8 cellular contexts compared by ENCODE assay signal in the genomic region with DNA sequence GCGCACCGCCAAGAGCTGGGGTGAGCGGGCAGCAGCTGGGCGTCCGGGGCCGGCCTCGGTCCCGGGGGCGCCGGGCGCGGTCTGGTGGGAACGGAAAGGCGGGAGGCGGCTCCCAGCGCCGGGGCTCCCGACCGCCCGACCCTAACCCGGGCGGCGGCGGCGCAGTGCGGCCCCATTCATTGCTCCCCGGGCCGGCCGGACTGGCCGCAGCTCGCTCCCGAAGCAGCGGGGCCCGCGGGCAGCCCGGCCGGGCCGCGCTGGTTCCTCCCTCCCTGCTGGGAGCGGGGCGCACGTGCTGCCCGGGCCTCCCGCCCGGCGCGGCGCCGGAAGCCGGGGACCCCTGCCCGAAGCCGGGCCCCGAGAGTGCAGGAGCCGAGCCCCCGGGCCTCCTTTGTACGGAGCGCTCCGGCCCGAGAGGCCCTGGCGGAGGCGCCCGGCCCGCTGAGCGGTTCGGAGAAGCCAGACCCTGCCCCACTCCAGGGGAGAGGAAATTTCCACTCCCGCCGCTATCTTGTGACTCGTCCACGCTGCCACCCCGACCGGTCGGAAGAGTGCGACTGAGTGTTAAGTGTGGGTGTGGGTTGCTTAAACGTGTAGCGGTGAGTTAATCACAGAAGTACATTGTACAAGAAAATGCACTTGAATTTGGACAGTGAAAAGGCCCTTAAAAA. TPM values are rescaled to one million over a fixed set of nuclear protein-coding genes. Genes with fewer than 3 reads are reported as not detected.
DNase-seq lines count a peak whose midpoint lies in the region; ATAC-seq and TF ChIP-seq lines count a peak whose summit lies in the region.

No MANE protein-coding gene starts in this region.

- no peaks in the 10 kb centered on the region for H3K27me3 ChIP-seq in OCI-LY1 (ENCODE audit: insufficient read depth, low read length)
- no peaks in the 10 kb centered on the region for H3K27me3 ChIP-seq in fibroblast of lung (ENCODE audit: control insufficient read depth, insufficient read depth, low read length)

- no peaks in the 10 kb centered on the region for H3K9me2 ChIP-seq in OCI-LY1 (ENCODE audit: low read depth, low read length)

- H3K4me3 ChIP-seq in OCI-LY1 (ENCODE audit: low read depth, low read length, poor library complexity, severe bottlenecking) (peak overlapping the region; percentile 93), fibroblast of lung (replicated peaks in 1 of 4; ENCODE audit: control extremely low read depth in 1 of 4, insufficient read depth in 1 of 4, low read depth in 3 of 4, low read length in 4 of 4) (peak overlapping the region; percentile 69 to 92 (median 80))

- H3K27ac ChIP-seq in 22Rv1 (peak overlapping the region; percentile 84), OCI-LY1 (ENCODE audit: low read depth, low read length, poor library complexity, severe bottlenecking) (peak overlapping the region; percentile 73), fibroblast of lung (ENCODE audit: insufficient read depth, low read length) (peak overlapping the region; percentile 86)

- H3K36me3 ChIP-seq in OCI-LY1 (ENCODE audit: insufficient read depth, low read length): peaks cover 14% of the 10 kb centered on the region; the same call in 1 of the 2 replicates
- no peaks in the 10 kb centered on the region for H3K36me3 ChIP-seq in fibroblast of lung (ENCODE audit: control insufficient read depth, insufficient read depth, low read length)

- H3K36me3 Mint-ChIP-seq in natural killer cell treated with Interleukin-12 subunit alpha and Interleukin-12 subunit beta and Interleukin-15 and Interleukin-18, amount 100 ng/mL, for 72 hours: no peaks in the 10 kb centered on the region

- no peaks in the 10 kb centered on the region for H3F3A ChIP-seq in OCI-LY1 (ENCODE audit: insufficient read depth, low read length)

- peak overlapping the region; percentile 94 for H3K4me3 Mint-ChIP-seq in natural killer cell treated with Interleukin-12 subunit alpha and Interleukin-12 subunit beta and Interleukin-15 and Interleukin-18, amount 100 ng/mL, for 72 hours

- H3K9ac ChIP-seq in OCI-LY1 (ENCODE audit: low read length): peak overlapping the region; percentile 98
- peak overlapping the region; percentile 93 for H3K9ac ChIP-seq in fibroblast of lung (ENCODE audit: insufficient read depth, low read length)

- H3K79me2 ChIP-seq in OCI-LY1 (ENCODE audit: insufficient read depth, low read length) (peaks cover 51% of the 10 kb centered on the region), fibroblast of lung (ENCODE audit: control insufficient read depth, insufficient read depth, low read length) (peaks cover 49% of the 10 kb centered on the region)

- no peak for TF ChIP-seq CTCF in 22Rv1 (IDR thresholded peaks at IDR 0.05)
- TF ChIP-seq CTCF in OCI-LY1 (IDR thresholded peaks at IDR 0.05; ENCODE audit: low read length): no peak
- TF ChIP-seq CTCF in fibroblast of lung (conservative IDR thresholded peaks at IDR 0.05 in 1 of 2, IDR thresholded peaks at IDR 0.05 in 1 of 2; ENCODE audit: low read depth in 1 of 2, low read length in 2 of 2): no peak

- peak overlapping the region; percentile 79 to 81 for H3K27ac Mint-ChIP-seq in natural killer cell treated with Interleukin-12 subunit alpha and Interleukin-12 subunit beta and Interleukin-15 and Interleukin-18, amount 100 ng/mL, for 72 hours

- DNase-seq in activated T-helper 1 cell treated with anti-CD3 and anti-CD28 coated beads, Interleukin-2, amount 50 U/mL, for 16 hours (ENCODE audit: low read depth in 1 of 2, low spot score in 1 of 2): peak; percentile 20 to 54
- DNase-seq in fibroblast of lung (ENCODE audit: low read depth in 2 of 2): peak; percentile 35 to 57
- peak; percentile 82 for DNase-seq in natural killer cell treated with Interleukin-12 subunit alpha and Interleukin-12 subunit beta and Interleukin-15 and Interleukin-18, amount 100 ng/mL, for 72 hours (ENCODE audit: low spot score)
- DNase-seq in stimulated activated naive CD4-positive, alpha-beta T cell treated with Interleukin-2 at 50 U/mL for 16 hours (lab: John Stamatoyannopoulos, UW): peak; percentile 61

- ATAC-seq in GM18517 (IDR thresholded peaks at IDR 0.05; ENCODE audit: unreplicated experiment) (peak; percentile 23), HG03025 (IDR thresholded peaks at IDR 0.05; ENCODE audit: low FRiP score, unreplicated experiment) (peak; percentile 23)
- ATAC-seq in natural killer cell treated with Interleukin-12 subunit alpha and Interleukin-12 subunit beta and Interleukin-15 and Interleukin-18, amount 100 ng/mL, for 72 hours: peak; percentile 59 to 67

- H2AFZ ChIP-seq in OCI-LY1 (ENCODE audit: low read length) (no peak overlapping the region), fibroblast of lung (ENCODE audit: low read length) (peak overlapping the region; percentile 62)

- peak overlapping the region; percentile 83 for H3K4me2 ChIP-seq in OCI-LY1 (ENCODE audit: low read length)
- H3K4me2 ChIP-seq in fibroblast of lung (ENCODE audit: extremely low read depth, insufficient read depth, low read length): peak overlapping the region; percentile 90

- H3K9me3 ChIP-seq in OCI-LY1 (ENCODE audit: low read length) (no peaks in the 10 kb centered on the region), fibroblast of lung (ENCODE audit: control insufficient read depth, insufficient read depth, low read depth, low read length) (no peaks in the 10 kb centered on the region)

- peaks cover 26 to 30% of the 10 kb centered on the region in 2 donors for H3K4me1 Mint-ChIP-seq in natural killer cell treated with Interleukin-12 subunit alpha and Interleukin-12 subunit beta and Interleukin-15 and Interleukin-18, amount 100 ng/mL, for 72 hours (ENCODE audit: low read depth in 2 of 2)

- H3K9me3 Mint-ChIP-seq in natural killer cell treated with Interleukin-12 subunit alpha and Interleukin-12 subunit beta and Interleukin-15 and Interleukin-18, amount 100 ng/mL, for 72 hours: no peaks in the 10 kb centered on the region

- no peaks in the 10 kb centered on the region for H3K27me3 Mint-ChIP-seq in natural killer cell treated with Interleukin-12 subunit alpha and Interleukin-12 subunit beta and Interleukin-15 and Interleukin-18, amount 100 ng/mL, for 72 hours

- H4K20me1 ChIP-seq in OCI-LY1 (ENCODE audit: insufficient read depth, low read length) (no peaks in the 10 kb centered on the region), fibroblast of lung (ENCODE audit: control insufficient read depth, extremely low read depth, insufficient read depth, low read length) (no peaks in the 10 kb centered on the region)

- H3K4me1 ChIP-seq in OCI-LY1 (ENCODE audit: insufficient read depth, low read length, severe bottlenecking) (peaks cover 49% of the 10 kb centered on the region), fibroblast of lung (ENCODE audit: control insufficient read depth, extremely low read depth, insufficient read depth, low read length) (peaks cover 4% of the 10 kb centered on the region)

RNA-seq across cellular contexts. Expression of a gene that starts 0.6 kb away (rescaled TPM):
- total RNA-seq in fibroblast of lung: 24.7 and 55.8 TPM in 2 replicates
- polyA plus RNA-seq in fibroblast of lung: 243 and 257 TPM in 2 replicates
- polyA plus RNA-seq in fibroblast of lung (2012): 142 and 165 TPM in 2 replicates
- polyA minus RNA-seq in fibroblast of lung (ENCODE audit: low replicate concordance): 36.0 and 44.8 TPM in 2 replicates
- total RNA-seq in natural killer cell treated with Interleukin-12 subunit alpha and Interleukin-12 subunit beta and Interleukin-15 and Interleukin-18, amount 100 ng/mL, for 72 hours: 100 to 1,000 TPM; 135 to 166 TPM

Comparison
In these comparisons a context has a peak if more than half of its experiments do, and no peak if none do; other contexts are left out.
1. Peak in every context shown above with its lines: DNase-seq, ATAC-seq, H3K4me3 ChIP-seq and H3K27ac ChIP-seq.